In the genomic region with DNA sequence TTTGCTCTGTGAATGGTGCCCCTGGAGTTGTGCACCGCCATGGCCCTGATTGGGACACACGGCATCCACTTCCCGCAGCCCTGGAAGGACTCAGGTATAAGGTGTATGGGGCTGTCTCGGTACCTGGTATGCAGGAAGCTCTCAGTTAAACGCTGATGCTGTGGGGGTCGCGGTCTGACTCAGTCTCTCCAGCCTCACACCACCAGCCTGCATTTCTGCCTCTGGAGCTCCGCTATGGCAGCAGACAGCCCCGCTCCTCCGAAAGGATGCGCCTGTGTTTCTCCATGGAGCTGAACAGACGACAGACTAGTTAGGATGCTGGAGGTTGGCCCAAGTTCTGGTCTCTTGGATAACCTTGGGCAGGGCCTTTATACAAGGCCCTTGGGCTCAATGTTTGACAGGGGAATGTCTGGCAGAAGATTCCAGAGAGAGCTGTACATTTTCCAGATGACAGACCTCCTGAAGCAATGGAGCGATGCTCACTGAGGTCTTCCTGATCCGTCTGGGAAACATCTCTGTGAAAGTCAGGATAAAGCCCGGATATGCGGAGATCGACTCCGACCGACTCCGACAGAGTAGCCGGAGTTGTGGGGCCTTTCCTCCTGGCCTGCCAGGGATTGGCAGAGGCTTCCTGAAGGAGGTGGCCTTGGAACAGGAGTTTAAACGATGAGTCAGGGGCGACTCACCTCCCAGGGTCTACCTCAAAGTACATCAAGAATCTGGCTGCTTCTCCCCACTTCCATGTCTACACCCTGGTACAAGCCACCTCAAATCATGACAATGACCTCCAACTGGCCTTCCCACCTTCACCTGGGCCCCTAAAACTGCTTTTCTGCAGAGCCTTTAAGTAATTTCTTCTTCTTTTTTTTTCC, we compare ENCODE assay signal across 20 cellular contexts. TPM values are rescaled to one million over a fixed set of nuclear protein-coding genes. Genes with fewer than 3 reads are reported as not detected.
A peak's percentile ranks its signal among the peaks of the same experiment; 100 is the strongest.
DNase-seq lines count a peak whose midpoint lies in the region; ATAC-seq, FAIRE-seq and TF ChIP-seq lines count a peak whose summit lies in the region.
"Had no signal": no experiment of that assay in that cellular context is flagged by ENCODE, and none has a peak within 500 bp of the region (broad histone marks: within the 10 kb centered on the region; RNA-seq: fewer than 3 reads in every experiment).

No MANE protein-coding gene starts in this region.

- TF ChIP-seq POLR2A in HepG2 (IDR thresholded peaks at IDR 0.05; ENCODE audit: insufficient read depth in 1 of 2, low read depth in 2 of 2, low read length in 2 of 2) (no peak), transverse colon (IDR thresholded peaks at IDR 0.05) (no peak)

- H3K9me3 ChIP-seq in BLaER1 treated with 17β-estradiol and CSF1 and Interleukin-3, amounts not matched to agents 10 nM and 100 nM (replicated peaks in 1 of 11): 0 out of 22 replicates have a peak, but pooled peaks cover 0 to 11% (median 0%) of the 10 kb centered on the region in 11 experiments
- H3K9me3 ChIP-seq in Panc1 (ENCODE audit: control insufficient read depth, insufficient read depth, low read depth, low read length): no peaks in the 10 kb centered on the region
- no peaks in the 10 kb centered on the region for H3K9me3 ChIP-seq in HepG2 (ENCODE audit: low read length)
- no peaks in the 10 kb centered on the region for H3K9me3 ChIP-seq in transverse colon
- H3K9me3 ChIP-seq: Caco-2 had no signal

- no peak overlapping the region for H3K9ac ChIP-seq in BLaER1 treated with 17β-estradiol and CSF1 and Interleukin-3, amounts not matched to agents 10 nM and 100 nM
- H3K9ac ChIP-seq in HepG2 (ENCODE audit: insufficient read depth, low read depth, low read length): no peak overlapping the region

- peaks cover 26% of the 10 kb centered on the region for H3K27me3 Mint-ChIP-seq in central memory CD8-positive, alpha-beta T cell
- H3K27me3 Mint-ChIP-seq in stimulated activated memory B cell treated with anti-CD40 and anti-IgM and Interleukin-4, amounts not matched to agents 10 μg/mL and 1 μg/mL and 100 μg/mL, for 72 hours: peaks cover 43% of the 10 kb centered on the region

- intact Hi-C loops in Panc1 (cut with micrococcal nuclease; ENCODE audit: unreplicated experiment): no loop called here
- intact Hi-C loops in HepG2 (cut with micrococcal nuclease; ENCODE audit: unreplicated experiment): no loop called here
- intact Hi-C loops in transverse colon (cut with DNase I; ENCODE audit: low total_unique reads): no loop called here

- H3K4me1 Mint-ChIP-seq in central memory CD8-positive, alpha-beta T cell: peaks cover 6% of the 10 kb centered on the region
- no peaks in the 10 kb centered on the region for H3K4me1 Mint-ChIP-seq in stimulated activated memory B cell treated with anti-CD40 and anti-IgM and Interleukin-4, amounts not matched to agents 10 μg/mL and 1 μg/mL and 100 μg/mL, for 72 hours
- peaks cover 7% of the 10 kb centered on the region for H3K4me1 Mint-ChIP-seq in stimulated activated effector memory CD8-positive, alpha-beta T cell treated with anti-CD3 and anti-CD28 coated beads, Interleukin-12 subunit alpha, Interleukin-12 subunit beta, amount 100 ng/mL, for 72 hours
- H3K4me1 Mint-ChIP-seq: activated naive CD8-positive, alpha-beta T cell treated with anti-CD3 and anti-CD28 coated beads, Interleukin-2, amount 50 U/mL, for 24 hours had no signal

- POLR2A ChIA-PET in Panc1 (lab: Charles Lee): no interaction called here
- POLR2A ChIA-PET in HepG2 (lab: Yijun Ruan, JAX): interaction anchor here (1.3 to 4.5 kb wide), 4 partner anchors 11 to 37 kb away, joined by 3 to 41 read pairs (median 12); no protein-coding TSS in a partner anchor

- TF ChIP-seq RAD21 in HepG2 (CRISPR knock-in tag; IDR thresholded peaks at IDR 0.05): no peak

- peak overlapping the region in 6 of 11 experiments; percentile 70 to 84 (median 72); a peak in 8 of 22 replicates for H3K4me2 ChIP-seq in BLaER1 treated with 17β-estradiol and CSF1 and Interleukin-3, amounts not matched to agents 10 nM and 100 nM
- H3K4me2 ChIP-seq in HepG2 (ENCODE audit: low read depth, low read length): peak overlapping the region; percentile 6; the same call in 1 of the 2 replicates

- peaks cover 0 to 54% (median 0%) of the 10 kb centered on the region in 11 experiments; a peak in 9 of 22 replicates for H4K20me1 ChIP-seq in BLaER1 treated with 17β-estradiol and CSF1 and Interleukin-3, amounts not matched to agents 10 nM and 100 nM
- H4K20me1 ChIP-seq in HepG2 (ENCODE audit: insufficient read depth, low read length): no peaks in the 10 kb centered on the region

- peaks cover under 1 to 99% (median 15%) of the 10 kb centered on the region in 11 experiments; a peak in 18 of 22 replicates for H3K27me3 ChIP-seq in BLaER1 treated with 17β-estradiol and CSF1 and Interleukin-3, amounts not matched to agents 10 nM and 100 nM
- H3K27me3 ChIP-seq in Panc1 (ENCODE audit: control insufficient read depth, insufficient read depth, low read length) (no peaks in the 10 kb centered on the region), HepG2 (ENCODE audit: control insufficient read depth in 1 of 2, insufficient read depth in 2 of 2, low read length in 2 of 2) (no peaks in the 10 kb centered on the region), transverse colon (peaks cover 6% of the 10 kb centered on the region)

- peak; percentile 62; the same call in 1 of the 2 replicates for ATAC-seq in Panc1
- ATAC-seq in central memory CD8-positive, alpha-beta T cell (replicated peaks; ENCODE audit: extremely low read depth, poor library complexity, severe bottlenecking): no peak
- ATAC-seq in HepG2: peak; percentile 7; the same call in 2 of the 3 replicates
- ATAC-seq in stimulated activated memory B cell treated with anti-CD40 and anti-IgM and Interleukin-4, amounts not matched to agents 10 μg/mL and 1 μg/mL and 100 μg/mL, for 72 hours: no peak
- ATAC-seq in stimulated activated effector memory CD8-positive, alpha-beta T cell treated with anti-CD3 and anti-CD28 coated beads, Interleukin-12 subunit alpha, Interleukin-12 subunit beta, amount 100 ng/mL, for 72 hours: no peak
- no peak for ATAC-seq in HG03135 (IDR thresholded peaks at IDR 0.05; ENCODE audit: unreplicated experiment)
- ATAC-seq: activated CD8-positive, alpha-beta T cell treated with anti-CD3 and anti-CD28 coated beads for 36 hours; activated naive CD8-positive, alpha-beta T cell treated with anti-CD3 and anti-CD28 coated beads, Interleukin-2, amount 50 U/mL, for 24 hours; activated T-cell treated with anti-CD3 and anti-CD28 coated beads, Interleukin-2, amount 50 U/mL, for 72 hours; natural killer cell treated with Interleukin-12 subunit alpha and Interleukin-12 subunit beta and Interleukin-15 and Interleukin-18, amount 100 ng/mL, for 72 hours had no signal

- H3K79me2 ChIP-seq in HepG2 (ENCODE audit: insufficient read depth, low read length): no peaks in the 10 kb centered on the region

- H2AFZ ChIP-seq in HepG2 (ENCODE audit: low read length): no peak overlapping the region

- no peaks in the 10 kb centered on the region for H3K36me3 ChIP-seq in BLaER1 treated with 17β-estradiol and CSF1 and Interleukin-3, amounts not matched to agents 10 nM and 100 nM
- no peaks in the 10 kb centered on the region for H3K36me3 ChIP-seq in Panc1 (ENCODE audit: control insufficient read depth, insufficient read depth, low read length)
- H3K36me3 ChIP-seq in HepG2 (replicated peaks in 1 of 2; ENCODE audit: control insufficient read depth in 1 of 2, insufficient read depth in 2 of 2, low read length in 2 of 2): no peaks in the 10 kb centered on the region
- H3K36me3 ChIP-seq in transverse colon: no peaks in the 10 kb centered on the region

- no peak overlapping the region for H3K27ac ChIP-seq in BLaER1 treated with 17β-estradiol and CSF1 and Interleukin-3, amounts not matched to agents 10 nM and 100 nM
- no peak overlapping the region for H3K27ac ChIP-seq in Panc1 (ENCODE audit: low read length)
- H3K27ac ChIP-seq in HepG2 (ENCODE audit: extremely low read length, insufficient read depth, low read length): no peak overlapping the region
- H3K27ac ChIP-seq in transverse colon: no peak overlapping the region
- H3K27ac ChIP-seq: VCaP had no signal

- TF ChIP-seq EP300 in HepG2 (IDR thresholded peaks at IDR 0.05; ENCODE audit: low read depth in 2 of 2, low read length in 2 of 2): no peak
- TF ChIP-seq EP300 in HepG2 (CRISPR knock-in tag; IDR thresholded peaks at IDR 0.05; ENCODE audit: borderline replicate concordance): no peak
- TF ChIP-seq EP300 in transverse colon (IDR thresholded peaks at IDR 0.05; ENCODE audit: low read depth): no peak

- CTCF ChIA-PET in Panc1 (lab: Charles Lee): no interaction called here
- CTCF ChIA-PET in HepG2 (lab: Yijun Ruan, JAX; ENCODE audit: low intra/inter-chr PET ratio, low total read pairs): no interaction called here

- H3K9me3 Mint-ChIP-seq in central memory CD8-positive, alpha-beta T cell: no peaks in the 10 kb centered on the region
- H3K9me3 Mint-ChIP-seq in stimulated activated memory B cell treated with anti-CD40 and anti-IgM and Interleukin-4, amounts not matched to agents 10 μg/mL and 1 μg/mL and 100 μg/mL, for 72 hours: no peaks in the 10 kb centered on the region
- H3K9me3 Mint-ChIP-seq in stimulated activated effector memory CD8-positive, alpha-beta T cell treated with anti-CD3 and anti-CD28 coated beads, Interleukin-12 subunit alpha, Interleukin-12 subunit beta, amount 100 ng/mL, for 72 hours: no peaks in the 10 kb centered on the region
- H3K9me3 Mint-ChIP-seq: activated CD8-positive, alpha-beta T cell treated with anti-CD3 and anti-CD28 coated beads for 36 hours; activated naive CD8-positive, alpha-beta T cell treated with anti-CD3 and anti-CD28 coated beads, Interleukin-2, amount 50 U/mL, for 24 hours; activated T-cell treated with anti-CD3 and anti-CD28 coated beads, Interleukin-2, amount 50 U/mL, for 72 hours; natural killer cell treated with Interleukin-12 subunit alpha and Interleukin-12 subunit beta and Interleukin-15 and Interleukin-18, amount 100 ng/mL, for 72 hours had no signal

- peak overlapping the region; percentile 64 for H3K27ac Mint-ChIP-seq in central memory CD8-positive, alpha-beta T cell (ENCODE audit: low read depth)
- H3K27ac Mint-ChIP-seq in stimulated activated memory B cell treated with anti-CD40 and anti-IgM and Interleukin-4, amounts not matched to agents 10 μg/mL and 1 μg/mL and 100 μg/mL, for 72 hours: no peak overlapping the region
- H3K27ac Mint-ChIP-seq in stimulated activated effector memory CD8-positive, alpha-beta T cell treated with anti-CD3 and anti-CD28 coated beads, Interleukin-12 subunit alpha, Interleukin-12 subunit beta, amount 100 ng/mL, for 72 hours: no peak overlapping the region
- H3K27ac Mint-ChIP-seq: activated CD8-positive, alpha-beta T cell treated with anti-CD3 and anti-CD28 coated beads for 36 hours; activated naive CD8-positive, alpha-beta T cell treated with anti-CD3 and anti-CD28 coated beads, Interleukin-2, amount 50 U/mL, for 24 hours; activated T-cell treated with anti-CD3 and anti-CD28 coated beads, Interleukin-2, amount 50 U/mL, for 72 hours; natural killer cell treated with Interleukin-12 subunit alpha and Interleukin-12 subunit beta and Interleukin-15 and Interleukin-18, amount 100 ng/mL, for 72 hours had no signal

- DNase-seq in Panc1 (ENCODE audit: low read depth, low spot score): no peak
- no peak for DNase-seq in central memory CD8-positive, alpha-beta T cell (ENCODE audit: low spot score in 2 of 2)
- DNase-seq in HepG2 (ENCODE audit: low spot score): no peak
- DNase-seq in stimulated activated effector memory CD8-positive, alpha-beta T cell treated with anti-CD3 and anti-CD28 coated beads, Interleukin-12 subunit alpha, Interleukin-12 subunit beta, amount 100 ng/mL, for 72 hours (ENCODE audit: low spot score in 2 of 2): no peak
- no peak for DNase-seq in transverse colon
- DNase-seq: activated CD8-positive, alpha-beta T cell treated with anti-CD3 and anti-CD28 coated beads for 36 hours; activated naive CD8-positive, alpha-beta T cell treated with anti-CD3 and anti-CD28 coated beads, Interleukin-2, amount 50 U/mL, for 24 hours; activated T-cell treated with anti-CD3 and anti-CD28 coated beads, Interleukin-2, amount 50 U/mL, for 72 hours; Caco-2; foreskin melanocyte; NCI-H187; NCI-H510A treated with DMSO at 0.1 percent for 48 hours had no signal

- H3K4me1 ChIP-seq in BLaER1 treated with 17β-estradiol and CSF1 and Interleukin-3, amounts not matched to agents 10 nM and 100 nM: peaks cover 9 to 21% (median 15%) of the 10 kb centered on the region in 10 experiments
- H3K4me1 ChIP-seq in Panc1 (ENCODE audit: control insufficient read depth, insufficient read depth, low read length) (peaks cover 7% of the 10 kb centered on the region), HepG2 (ENCODE audit: insufficient read depth, low read length) (peaks cover 49% of the 10 kb centered on the region), transverse colon (peaks cover 0 to under 1% (median 0%) of the 10 kb centered on the region in 4 donors)

- no TSS peak for BruUV-seq in Panc1 (replicated peaks; lab: Mats Ljungman, UMichigan)
- no TSS peak for BruUV-seq in HepG2 (replicated peaks; lab: Mats Ljungman, UMichigan)

- FAIRE-seq in HepG2 (lab: Jason Lieb, UNC): no peak
- FAIRE-seq: GM12891 had no signal

- 69% methylated on average over 22 of the region's 23 CpGs for WGBS in HepG2 (ENCODE audit: low lambda C conversion rate)
- 60 to 83% methylated on average over 1 to 23 of the region's 23 CpGs for WGBS in transverse colon (ENCODE audit: low coverage in 1 of 2), 2 donors

- no peak for TF ChIP-seq CTCF in Panc1 (IDR thresholded peaks at IDR 0.05)
- no peak for TF ChIP-seq CTCF in HepG2 (CRISPR knock-in tag; IDR thresholded peaks at IDR 0.05)
- no peak for TF ChIP-seq CTCF in transverse colon (IDR thresholded peaks at IDR 0.05)

- no peak overlapping the region for H3K4me3 ChIP-seq in BLaER1 treated with 17β-estradiol and CSF1 and Interleukin-3, amounts not matched to agents 10 nM and 100 nM
- H3K4me3 ChIP-seq in Panc1 (ENCODE audit: low read depth in 2 of 2, low read length in 2 of 2): no peak overlapping the region
- no peak overlapping the region for H3K4me3 ChIP-seq in HepG2 (replicated peaks in 1 of 3; ENCODE audit: insufficient read depth in 1 of 3, low read depth in 2 of 3, low read length in 3 of 3)
- H3K4me3 ChIP-seq in transverse colon: no peak overlapping the region
- H3K4me3 ChIP-seq: lung had no signal

- no peak overlapping the region for H3K4me3 Mint-ChIP-seq in central memory CD8-positive, alpha-beta T cell
- H3K4me3 Mint-ChIP-seq in stimulated activated memory B cell treated with anti-CD40 and anti-IgM and Interleukin-4, amounts not matched to agents 10 μg/mL and 1 μg/mL and 100 μg/mL, for 72 hours: no peak overlapping the region
- H3K4me3 Mint-ChIP-seq in stimulated activated effector memory CD8-positive, alpha-beta T cell treated with anti-CD3 and anti-CD28 coated beads, Interleukin-12 subunit alpha, Interleukin-12 subunit beta, amount 100 ng/mL, for 72 hours: no peak overlapping the region
- H3K4me3 Mint-ChIP-seq: activated CD8-positive, alpha-beta T cell treated with anti-CD3 and anti-CD28 coated beads for 36 hours; activated naive CD8-positive, alpha-beta T cell treated with anti-CD3 and anti-CD28 coated beads, Interleukin-2, amount 50 U/mL, for 24 hours; activated T-cell treated with anti-CD3 and anti-CD28 coated beads, Interleukin-2, amount 50 U/mL, for 72 hours; natural killer cell treated with Interleukin-12 subunit alpha and Interleukin-12 subunit beta and Interleukin-15 and Interleukin-18, amount 100 ng/mL, for 72 hours had no signal

- no peaks in the 10 kb centered on the region for H3K36me3 Mint-ChIP-seq in central memory CD8-positive, alpha-beta T cell (ENCODE audit: insufficient read depth)
- no peaks in the 10 kb centered on the region for H3K36me3 Mint-ChIP-seq in stimulated activated memory B cell treated with anti-CD40 and anti-IgM and Interleukin-4, amounts not matched to agents 10 μg/mL and 1 μg/mL and 100 μg/mL, for 72 hours
- H3K36me3 Mint-ChIP-seq in stimulated activated effector memory CD8-positive, alpha-beta T cell treated with anti-CD3 and anti-CD28 coated beads, Interleukin-12 subunit alpha, Interleukin-12 subunit beta, amount 100 ng/mL, for 72 hours: no peaks in the 10 kb centered on the region
- H3K36me3 Mint-ChIP-seq: natural killer cell treated with Interleukin-12 subunit alpha and Interleukin-12 subunit beta and Interleukin-15 and Interleukin-18, amount 100 ng/mL, for 72 hours had no signal

- in situ Hi-C loops in Panc1 (cut with HindIII; ENCODE audit: low pct_unique_long_range_greater_than_20kb, low sequenced_read_pairs) (no loop called here), HepG2 (cut with HindIII; ENCODE audit: extremely low pct_ligation_motif_present, low pct_unique_long_range_greater_than_20kb) (no loop called here), transverse colon (cut with MboI; ENCODE audit: low pct_ligation_motif_present in 1 of 4, low pct_unique_long_range_greater_than_20kb in 1 of 4, low sequenced_read_pairs in 3 of 4) (no loop called here)

RNA-seq across cellular contexts. Expression of a gene that starts 21.9 kb away (rescaled TPM):
- 120 TPM for total RNA-seq in Panc1 (2021; ENCODE audit: unreplicated experiment)
- polyA plus RNA-seq in Panc1 (2012; ENCODE audit: insufficient read length): 112 TPM
- 35.9 and 48.1 TPM in 2 replicates for total RNA-seq in HepG2 (2016; rRNA removed; fragmentation: Illumina TruSeq; extraction: Trizol)
- total RNA-seq in HepG2 (2016; cell fraction: cytosol; rRNA removed; fragmentation: Illumina TruSeq; extraction: Trizol; ENCODE audit: low read depth): 13.1 and 14.5 TPM in 2 replicates
- 33.1 and 51.1 TPM in 2 replicates for total RNA-seq in HepG2 (2016; cell fraction: insoluble cytoplasmic fraction; rRNA removed; fragmentation: Illumina TruSeq; extraction: Trizol)
- total RNA-seq in HepG2 (2016; cell fraction: membrane; rRNA removed; fragmentation: Illumina TruSeq; extraction: Trizol): 38.7 and 43.1 TPM in 2 replicates
- total RNA-seq in HepG2 (2016; cell fraction: nucleus; rRNA removed; fragmentation: Illumina TruSeq; extraction: Trizol): 38.1 and 45.0 TPM in 2 replicates
- polyA plus RNA-seq in HepG2 (2011; rRNA removed): 51.7 and 57.8 TPM in 2 replicates
- 31.6 and 53.3 TPM in 2 replicates for polyA plus RNA-seq in HepG2 (2011; cell fraction: cytosol; rRNA removed)
- polyA plus RNA-seq in HepG2 (2011; cell fraction: nucleus; rRNA removed): 202 and 242 TPM in 2 replicates
- polyA plus RNA-seq in HepG2 (2012): 39.6 and 65.3 TPM in 2 replicates
- 13.2 and 13.9 TPM in 2 replicates for polyA plus RNA-seq in HepG2 (2016; cell fraction: cytosol; fragmentation: Illumina TruSeq; extraction: Trizol; ENCODE audit: low read depth)
- polyA plus RNA-seq in HepG2 (2016; cell fraction: insoluble cytoplasmic fraction; fragmentation: Illumina TruSeq; extraction: Trizol; ENCODE audit: low read depth): 47.9 and 56.1 TPM in 2 replicates
- 24.5 and 27.8 TPM in 2 replicates for polyA plus RNA-seq in HepG2 (2016; cell fraction: membrane; fragmentation: Illumina TruSeq; extraction: Trizol; ENCODE audit: low read depth)
- 68.9 and 74.0 TPM in 2 replicates for polyA plus RNA-seq in HepG2 (2016; cell fraction: nucleus; fragmentation: Illumina TruSeq; extraction: Trizol; ENCODE audit: insufficient read depth, low read depth)
- 35.0 and 120 TPM in 2 replicates for polyA minus RNA-seq in HepG2 (2011; rRNA and poly(A)+ RNA removed; ENCODE audit: low replicate concordance)
- polyA minus RNA-seq in HepG2 (2011; cell fraction: cytosol; rRNA and poly(A)+ RNA removed): 32.5 and 33.4 TPM in 2 replicates
- 77.6 and 107 TPM in 2 replicates for polyA minus RNA-seq in HepG2 (2011; cell fraction: nucleus; rRNA and poly(A)+ RNA removed)
- total RNA-seq in transverse colon: 100 to 1,000 TPM; 125 to 201 (median 154) TPM
- total RNA-seq: natural killer cell treated with Interleukin-12 subunit alpha and Interleukin-12 subunit beta and Interleukin-15 and Interleukin-18, amount 100 ng/mL, for 72 hours had no signal

RNA-seq across cellular contexts. Expression of a gene that starts 54.5 kb away (rescaled TPM):
- 2.7 TPM for total RNA-seq in Panc1 (2021; ENCODE audit: unreplicated experiment)
- polyA plus RNA-seq in Panc1 (2012; ENCODE audit: insufficient read length): not detected
- not detected in 2 replicates for total RNA-seq in HepG2 (2016; rRNA removed; fragmentation: Illumina TruSeq; extraction: Trizol)
- not detected in 2 replicates for total RNA-seq in HepG2 (2016; cell fraction: cytosol; rRNA removed; fragmentation: Illumina TruSeq; extraction: Trizol; ENCODE audit: low read depth)
- total RNA-seq in HepG2 (2016; cell fraction: insoluble cytoplasmic fraction; rRNA removed; fragmentation: Illumina TruSeq; extraction: Trizol): not detected in 2 replicates
- not detected in 2 replicates for total RNA-seq in HepG2 (2016; cell fraction: membrane; rRNA removed; fragmentation: Illumina TruSeq; extraction: Trizol)
- not detected in 2 replicates for total RNA-seq in HepG2 (2016; cell fraction: nucleus; rRNA removed; fragmentation: Illumina TruSeq; extraction: Trizol)
- 0.55 TPM in 1 of 2 replicates, not detected in the other for polyA plus RNA-seq in HepG2 (2011; rRNA removed)
- polyA plus RNA-seq in HepG2 (2011; cell fraction: cytosol; rRNA removed): 0.13 and 0.14 TPM in 2 replicates
- 0.47 TPM in 1 of 2 replicates, not detected in the other for polyA plus RNA-seq in HepG2 (2011; cell fraction: nucleus; rRNA removed)
- polyA plus RNA-seq in HepG2 (2012): not detected in 2 replicates
- not detected in 2 replicates for polyA plus RNA-seq in HepG2 (2016; cell fraction: cytosol; fragmentation: Illumina TruSeq; extraction: Trizol; ENCODE audit: low read depth)
- polyA plus RNA-seq in HepG2 (2016; cell fraction: insoluble cytoplasmic fraction; fragmentation: Illumina TruSeq; extraction: Trizol; ENCODE audit: low read depth): not detected in 2 replicates
- not detected in 2 replicates for polyA plus RNA-seq in HepG2 (2016; cell fraction: membrane; fragmentation: Illumina TruSeq; extraction: Trizol; ENCODE audit: low read depth)
- polyA plus RNA-seq in HepG2 (2016; cell fraction: nucleus; fragmentation: Illumina TruSeq; extraction: Trizol; ENCODE audit: insufficient read depth, low read depth): not detected in 2 replicates
- not detected in 2 replicates for polyA minus RNA-seq in HepG2 (2011; rRNA and poly(A)+ RNA removed; ENCODE audit: low replicate concordance)
- not detected in 2 replicates for polyA minus RNA-seq in HepG2 (2011; cell fraction: cytosol; rRNA and poly(A)+ RNA removed)
- not detected in 2 replicates for polyA minus RNA-seq in HepG2 (2011; cell fraction: nucleus; rRNA and poly(A)+ RNA removed)
- not detected for total RNA-seq in transverse colon
- total RNA-seq: activated CD8-positive, alpha-beta T cell treated with anti-CD3 and anti-CD28 coated beads for 36 hours; activated T-cell treated with anti-CD3 and anti-CD28 coated beads, Interleukin-2, amount 50 U/mL, for 72 hours; Caco-2; G401; natural killer cell treated with Interleukin-12 subunit alpha and Interleukin-12 subunit beta and Interleukin-15 and Interleukin-18, amount 100 ng/mL, for 72 hours had no signal

Comparison
In these comparisons a context has a peak if more than half of its experiments do, and no peak if none do; other contexts are left out.
1. ATAC-seq: peak in Panc1 (single experiment) and HepG2 (single experiment); none in central memory CD8-positive, alpha-beta T cell (single experiment), stimulated activated memory B cell treated with anti-CD40 and anti-IgM and Interleukin-4, amounts not matched to agents 10 μg/mL and 1 μg/mL and 100 μg/mL, for 72 hours (single experiment), stimulated activated effector memory CD8-positive, alpha-beta T cell treated with anti-CD3 and anti-CD28 coated beads, Interleukin-12 subunit alpha, Interleukin-12 subunit beta, amount 100 ng/mL, for 72 hours (single experiment) and HG03135 (single experiment).